ENCODE assay signal across 8 cellular contexts in the genomic region with DNA sequence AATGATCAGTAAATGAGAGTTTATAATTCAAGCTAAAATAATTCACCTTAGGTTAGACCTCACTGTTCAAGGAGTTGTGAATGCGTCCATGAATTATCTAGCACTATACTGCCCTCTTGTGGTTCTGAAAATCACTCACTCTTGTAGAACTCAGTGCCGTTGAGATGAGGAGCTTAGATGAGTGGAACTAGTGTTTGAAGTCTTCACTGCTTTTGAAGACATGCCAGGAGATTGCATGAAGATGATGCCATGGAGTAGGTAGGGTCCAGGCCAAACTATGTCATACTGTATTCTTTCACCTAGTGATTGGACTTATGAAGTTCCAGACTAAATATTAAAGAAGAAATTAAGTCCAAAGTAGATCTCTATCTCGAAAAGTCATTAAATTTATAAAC. TPM values are rescaled to one million over a fixed set of nuclear protein-coding genes. Genes with fewer than 3 reads are reported as not detected.
A peak's percentile ranks its signal among the peaks of the same experiment; 100 is the strongest.
DNase-seq lines count a peak whose midpoint lies in the region; ATAC-seq and TF ChIP-seq lines count a peak whose summit lies in the region.

No MANE protein-coding gene starts in this region.

- H3K9me3 ChIP-seq in BE2C (no peaks in the 10 kb centered on the region), muscle layer of duodenum (ENCODE audit: control insufficient read depth in 1 of 2, low read length in 2 of 2) (no peaks in the 10 kb centered on the region)

- peak overlapping the region; percentile 83 for H3K27ac ChIP-seq in epithelial cell of prostate
- peak overlapping the region; percentile 90 for H3K27ac ChIP-seq in muscle layer of duodenum (ENCODE audit: low read length)

- H3K4me3 ChIP-seq in BE2C (ENCODE audit: low read depth, low read length), result no peak overlapping the region
- H3K4me3 ChIP-seq in muscle layer of duodenum (ENCODE audit: low read depth in 1 of 2, low read length in 2 of 2), result no peak overlapping the region

- H3K27me3 ChIP-seq in BE2C (no peaks in the 10 kb centered on the region), muscle layer of duodenum (ENCODE audit: low read depth, low read length) (no peaks in the 10 kb centered on the region)

- no peaks in the 10 kb centered on the region; the same call in 1 of the 2 replicates for H3K36me3 ChIP-seq in BE2C
- H3K36me3 ChIP-seq in muscle layer of duodenum (ENCODE audit: control insufficient read depth in 1 of 2, insufficient read depth in 2 of 2, low read length in 2 of 2), result peaks cover 0 to 4% of the 10 kb centered on the region in 2 donors

- DNase-seq in BE2C, result peak; percentile 45
- DNase-seq in NCI-H1417 treated with DMSO at 0.1 percent for 48 hours (lab: John Stamatoyannopoulos, UW), result peak; percentile 25
- peak; percentile 68 for DNase-seq in SKM-1 treated with dmso at 0.1 percent for 144 hours (lab: John Stamatoyannopoulos, UW; ENCODE audit: unreplicated experiment)
- DNase-seq in epithelial cell of prostate (ENCODE audit: low read depth, low spot score), result peak; percentile 45
- no peak for DNase-seq in cortex of kidney (lab: John Stamatoyannopoulos, UW)

- peak; percentile 82 for TF ChIP-seq CTCF in BE2C (IDR thresholded peaks at IDR 0.05; ENCODE audit: low read depth, low read length)

- peaks cover 2% of the 10 kb centered on the region; the same call in 1 of the 2 replicates for H3K4me1 ChIP-seq in BE2C
- peaks cover 9 to 17% of the 10 kb centered on the region in 2 donors for H3K4me1 ChIP-seq in muscle layer of duodenum (ENCODE audit: control insufficient read depth in 1 of 2, insufficient read depth in 2 of 2, low read length in 2 of 2)

- ATAC-seq in GM18498 (IDR thresholded peaks at IDR 0.05; ENCODE audit: unreplicated experiment), result peak; percentile 74
- peak; percentile 72 for ATAC-seq in HG02884 (IDR thresholded peaks at IDR 0.05; ENCODE audit: unreplicated experiment)

RNA-seq across cellular contexts. Expression of a gene that starts 28.8 kb away (rescaled TPM):
- polyA plus RNA-seq in BE2C (2012; ENCODE audit: insufficient read depth, insufficient read length, low read depth), result 4.6 TPM
